20 cellular contexts compared by ENCODE assay signal in the genomic region with DNA sequence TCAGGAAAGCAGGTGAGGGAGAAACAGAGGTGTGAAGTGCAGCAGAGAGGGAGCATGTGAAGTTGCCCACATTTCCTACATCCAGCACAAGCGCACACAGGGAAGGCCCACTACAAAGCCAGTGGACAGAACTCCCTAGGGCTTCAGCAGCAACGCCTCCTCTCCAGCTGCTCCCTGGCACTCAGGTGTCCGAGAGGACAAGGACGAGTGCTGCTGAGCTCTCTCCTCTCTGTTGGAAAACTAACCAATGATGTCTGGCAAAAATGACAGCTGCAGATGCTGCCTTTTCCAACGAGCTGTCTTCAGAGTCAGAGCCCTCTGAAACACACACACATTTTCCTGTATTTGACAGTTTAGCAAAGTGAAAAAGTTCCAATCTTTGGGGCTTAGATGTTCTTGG.
DNase-seq lines count a peak whose midpoint lies in the region; ATAC-seq, FAIRE-seq and TF ChIP-seq lines count a peak whose summit lies in the region.
"Had no signal": no experiment of that assay in that cellular context is flagged by ENCODE, and none has a peak within 500 bp of the region (broad histone marks: within the 10 kb centered on the region; RNA-seq: fewer than 3 reads in every experiment).

No MANE protein-coding gene starts in this region.

- DNase-seq in NCI-H1417 (lab: John Stamatoyannopoulos, UW) (peak in 2 of 3 experiments; percentile 9 to 16), NCI-H1417 treated with DMSO at 0.1 percent for 48 hours (lab: John Stamatoyannopoulos, UW) (no peak), NCI-H345 treated with DMSO at 0.1 percent for 48 hours (lab: John Stamatoyannopoulos, UW; ENCODE audit: unreplicated experiment) (peak; percentile 42), mesenchymal stem cell (no peak), retina (peak; percentile 30), GM23338 (ENCODE audit: low spot score) (no peak), RCC 7860 (ENCODE audit: low spot score) (no peak)
- no peak for DNase-seq in stimulated activated CD4-positive, alpha-beta T cell treated with anti-CD3 and anti-CD28 coated beads, Interleukin-2, amount 100 ng/mL, for 48 hours
- DNase-seq: 8988T, GOT3, KG1, NCI-H2227 treated with DMSO at 0.1 percent for 48 hours, NCI-H526, T-cell had no signal

- H3F3A ChIP-seq in GM23338 (replicated peaks; ENCODE audit: low read depth) = no peaks in the 10 kb centered on the region

- H3K27me3 Mint-ChIP-seq in GM23338 (ENCODE audit: insufficient read depth, low read depth, poor library complexity) = peaks cover 5% of the 10 kb centered on the region

- no peak overlapping the region for H2BK120ac ChIP-seq in mesenchymal stem cell (ENCODE audit: low read depth, low read length)

- H3K79me2 ChIP-seq in GM23338 (replicated peaks; ENCODE audit: insufficient read depth) = no peaks in the 10 kb centered on the region

- no peak for FAIRE-seq in RCC 7860 (lab: Jason Lieb, UNC)
- FAIRE-seq: G401.6, GM12892, HTR-8/SVneo had no signal

- H3K4me1 Mint-ChIP-seq in GM23338 = peaks cover 6% of the 10 kb centered on the region; the same call in 2 of the 3 replicates
- H3K4me1 Mint-ChIP-seq: B cell, T-cell had no signal

- H3K4ac ChIP-seq in mesenchymal stem cell (ENCODE audit: low read depth in 1 of 2, low read length in 2 of 2) = no peak overlapping the region

- peak overlapping the region in 1 of 2 experiments; percentile 91 for H3K14ac ChIP-seq in mesenchymal stem cell (ENCODE audit: low read length in 2 of 2)

- no peaks in the 10 kb centered on the region for H3K9me2 ChIP-seq in GM23338 (ENCODE audit: insufficient read depth)

- no peaks in the 10 kb centered on the region for H3K36me3 Mint-ChIP-seq in GM23338 (ENCODE audit: low read depth)
- H3K36me3 Mint-ChIP-seq: CD14-positive monocyte, T-cell had no signal

- no peak overlapping the region for H4K8ac ChIP-seq in mesenchymal stem cell (ENCODE audit: low read length)

- H3K27ac ChIP-seq in mesenchymal stem cell (ENCODE audit: low read length, poor library complexity, severe bottlenecking) = no peak overlapping the region
- no peak overlapping the region for H3K27ac ChIP-seq in GM23338 (ENCODE audit: low read depth)

- peak overlapping the region in 1 of 2 experiments; percentile 62 for H3K18ac ChIP-seq in mesenchymal stem cell (ENCODE audit: low read depth in 1 of 2, low read length in 2 of 2)

- H3K9me3 Mint-ChIP-seq in GM23338 = no peaks in the 10 kb centered on the region
- H3K9me3 Mint-ChIP-seq: T-cell had no signal

- H3K36me3 ChIP-seq in mesenchymal stem cell (ENCODE audit: control insufficient read depth in 1 of 2, insufficient read depth in 2 of 2, low read depth in 1 of 2, low read length in 2 of 2) (no peaks in the 10 kb centered on the region), GM23338 (ENCODE audit: insufficient read depth) (no peaks in the 10 kb centered on the region)

- no peak overlapping the region for H3K27ac Mint-ChIP-seq in GM23338
- H3K27ac Mint-ChIP-seq: B cell, CD14-positive monocyte, T-cell had no signal

- no peak for TF ChIP-seq CTCF in GM23338 (conservative IDR thresholded peaks at IDR 0.05; ENCODE audit: low read depth in 2 of 2)

- H3K27me3 ChIP-seq in mesenchymal stem cell (ENCODE audit: control insufficient read depth in 1 of 2, insufficient read depth in 1 of 2, low read length in 2 of 2) (peaks cover 0 to 18% of the 10 kb centered on the region in 2 experiments), GM23338 (ENCODE audit: insufficient read depth) (no peaks in the 10 kb centered on the region)

- H3K4me1 ChIP-seq in mesenchymal stem cell (ENCODE audit: control insufficient read depth, insufficient read depth, low read depth, low read length) (peaks cover 7% of the 10 kb centered on the region), GM23338 (ENCODE audit: insufficient read depth) (no peaks in the 10 kb centered on the region)

- 91% methylated on average over 4 of the region's 5 CpGs for WGBS in mesenchymal stem cell

- H4K91ac ChIP-seq in mesenchymal stem cell (ENCODE audit: low read length) = no peak overlapping the region

- H2AK5ac ChIP-seq in mesenchymal stem cell (ENCODE audit: low read length, severe bottlenecking) = no peak overlapping the region

- H3K9ac ChIP-seq in mesenchymal stem cell (ENCODE audit: low read length) = no peak overlapping the region

- H3K4me3 ChIP-seq in mesenchymal stem cell (ENCODE audit: insufficient read depth in 1 of 2, low read depth in 1 of 2, low read length in 2 of 2) (no peak overlapping the region), GM23338 (no peak overlapping the region)

- H4K20me1 ChIP-seq in GM23338 (replicated peaks; ENCODE audit: insufficient read depth) = no peaks in the 10 kb centered on the region

- H2BK5ac ChIP-seq in mesenchymal stem cell (ENCODE audit: low read depth, low read length, poor library complexity, severe bottlenecking) = no peak overlapping the region

- H3K79me1 ChIP-seq in mesenchymal stem cell (replicated peaks; ENCODE audit: low read length, poor library complexity, severe bottlenecking) = peaks cover 2% of the 10 kb centered on the region

- H2BK12ac ChIP-seq in mesenchymal stem cell (ENCODE audit: low read length in 2 of 2) = no peak overlapping the region

- ATAC-seq in GM23338 = no peak
- ATAC-seq: HCT116, T-cell had no signal

- no peak overlapping the region for H3K23ac ChIP-seq in mesenchymal stem cell (ENCODE audit: low read length in 2 of 2)

- H2AFZ ChIP-seq in mesenchymal stem cell (ENCODE audit: low read depth, low read length) (peak overlapping the region; percentile 36), GM23338 (no peak overlapping the region)

- no peak overlapping the region for H3K4me3 Mint-ChIP-seq in GM23338
- H3K4me3 Mint-ChIP-seq: B cell, CD14-positive monocyte, T-cell had no signal

- H3K4me2 ChIP-seq in mesenchymal stem cell (ENCODE audit: low read length, poor library complexity, severe bottlenecking) (no peak overlapping the region), GM23338 (no peak overlapping the region)

- H3K9me3 ChIP-seq in mesenchymal stem cell (ENCODE audit: control insufficient read depth, low read length) = no peaks in the 10 kb centered on the region

- H2BK15ac ChIP-seq in mesenchymal stem cell (ENCODE audit: low read depth, poor library complexity, severe bottlenecking) = no peak overlapping the region

TF ChIP-seq in GM23338, 12 proteins besides CTCF, POLR2A, EP300 and RAD21 (continues in another document):
- TF ChIP-seq, protein P1, sequence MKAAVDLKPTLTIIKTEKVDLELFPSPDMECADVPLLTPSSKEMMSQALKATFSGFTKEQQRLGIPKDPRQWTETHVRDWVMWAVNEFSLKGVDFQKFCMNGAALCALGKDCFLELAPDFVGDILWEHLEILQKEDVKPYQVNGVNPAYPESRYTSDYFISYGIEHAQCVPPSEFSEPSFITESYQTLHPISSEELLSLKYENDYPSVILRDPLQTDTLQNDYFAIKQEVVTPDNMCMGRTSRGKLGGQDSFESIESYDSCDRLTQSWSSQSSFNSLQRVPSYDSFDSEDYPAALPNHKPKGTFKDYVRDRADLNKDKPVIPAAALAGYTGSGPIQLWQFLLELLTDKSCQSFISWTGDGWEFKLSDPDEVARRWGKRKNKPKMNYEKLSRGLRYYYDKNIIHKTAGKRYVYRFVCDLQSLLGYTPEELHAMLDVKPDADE (IDR thresholded peaks at IDR 0.05) = no peak
- TF ChIP-seq POLR2AphosphoS5 (IDR thresholded peaks at IDR 0.05; ENCODE audit: low read depth) = no peak

Comparison
In these comparisons a context has a peak if more than half of its experiments do, and no peak if none do; other contexts are left out.
1. DNase-seq: peak in NCI-H1417 (2 of 3), NCI-H345 treated with DMSO at 0.1 percent for 48 hours (single experiment) and retina (single experiment); none in NCI-H1417 treated with DMSO at 0.1 percent for 48 hours (single experiment), mesenchymal stem cell (single experiment), GM23338 (single experiment), stimulated activated CD4-positive, alpha-beta T cell treated with anti-CD3 and anti-CD28 coated beads, Interleukin-2, amount 100 ng/mL, for 48 hours (0 of 2) and RCC 7860 (single experiment).